Comparison of ENCODE assay signal across 14 cellular contexts in the genomic region with DNA sequence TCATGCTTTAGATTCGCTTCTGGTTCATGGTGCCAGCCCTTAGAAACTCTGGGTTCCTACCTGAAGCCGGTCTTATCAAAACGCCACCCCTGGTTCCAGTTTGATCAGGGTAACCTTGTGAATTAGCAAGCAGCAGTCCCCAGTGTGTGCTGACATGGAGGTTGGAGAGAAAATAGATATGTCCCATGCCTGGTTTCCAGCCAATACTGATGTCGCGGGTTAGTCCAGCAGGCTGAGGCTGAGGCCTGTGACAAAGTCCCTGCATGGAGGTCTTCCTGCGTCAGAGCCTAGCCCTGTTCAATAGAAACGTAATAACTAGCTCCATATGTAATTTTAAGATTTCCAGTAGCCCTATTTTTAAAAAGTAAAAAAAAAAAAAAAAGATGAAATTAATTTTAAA. TPM values are rescaled to one million over a fixed set of nuclear protein-coding genes. Genes with fewer than 3 reads are reported as not detected.
A peak's percentile ranks its signal among the peaks of the same experiment; 100 is the strongest.
DNase-seq lines count a peak whose midpoint lies in the region; ATAC-seq and TF ChIP-seq lines count a peak whose summit lies in the region.
"Had no signal": no experiment of that assay in that cellular context is flagged by ENCODE, and none has a peak within 500 bp of the region (broad histone marks: within the 10 kb centered on the region; RNA-seq: fewer than 3 reads in every experiment).

No MANE protein-coding gene starts in this region.

- peak overlapping the region; percentile 83 for H3K27ac ChIP-seq in CD4-positive, CD25-positive, alpha-beta regulatory T cell (ENCODE audit: insufficient read depth, low read length, poor library complexity, severe bottlenecking)
- no peak overlapping the region for H3K27ac ChIP-seq in thyroid gland
- H3K27ac ChIP-seq: pancreas had no signal

- H3K36me3 ChIP-seq in CD4-positive, CD25-positive, alpha-beta regulatory T cell (ENCODE audit: control insufficient read depth, insufficient read depth, low read length), result peaks cover 57% of the 10 kb centered on the region
- H3K36me3 ChIP-seq in thyroid gland, result peaks cover 12 to 33% of the 10 kb centered on the region in 2 donors

- H3K36me3 Mint-ChIP-seq in activated CD4-positive, alpha-beta T cell treated with anti-CD3 and anti-CD28 coated beads, Interleukin-2, amount 10 ng/mL, durations not matched to agents 24 days and 14 days (ENCODE audit: low read depth), result peaks cover 61% of the 10 kb centered on the region
- peaks cover 38% of the 10 kb centered on the region for H3K36me3 Mint-ChIP-seq in CD4-positive, CD25-positive, alpha-beta regulatory T cell
- H3K36me3 Mint-ChIP-seq in activated CD4-positive, alpha-beta memory T cell treated with anti-CD3 and anti-CD28 coated beads, Interleukin-2, amount 10 ng/mL, durations not matched to agents 7 days and 5 days (ENCODE audit: low read depth), result peaks cover 73% of the 10 kb centered on the region
- H3K36me3 Mint-ChIP-seq in memory B cell, result peaks cover 21% of the 10 kb centered on the region

- no peaks in the 10 kb centered on the region for H3K27me3 ChIP-seq in CD4-positive, CD25-positive, alpha-beta regulatory T cell (ENCODE audit: control insufficient read depth, insufficient read depth, low read length)
- no peaks in the 10 kb centered on the region for H3K27me3 ChIP-seq in thyroid gland
- H3K27me3 ChIP-seq: pancreas had no signal

- peaks cover 48% of the 10 kb centered on the region for H3K4me1 Mint-ChIP-seq in activated CD4-positive, alpha-beta T cell treated with anti-CD3 and anti-CD28 coated beads, Interleukin-2, amount 10 ng/mL, durations not matched to agents 24 days and 14 days
- peaks cover 34 to 53% (median 49%) of the 10 kb centered on the region in 4 donors for H3K4me1 Mint-ChIP-seq in CD4-positive, CD25-positive, alpha-beta regulatory T cell
- H3K4me1 Mint-ChIP-seq in activated CD4-positive, alpha-beta memory T cell treated with anti-CD3 and anti-CD28 coated beads, Interleukin-2, amount 10 ng/mL, durations not matched to agents 7 days and 5 days, result peaks cover 54% of the 10 kb centered on the region
- H3K4me1 Mint-ChIP-seq in memory B cell, result peaks cover 19% of the 10 kb centered on the region

- intact Hi-C loops in activated CD4-positive, alpha-beta T cell treated with anti-CD3 and anti-CD28 coated beads, Interleukin-2, amount 10 ng/mL, durations not matched to agents 24 days and 14 days (cut with micrococcal nuclease), result no loop called here
- intact Hi-C loops in thyroid gland (cut with DNase I), result no loop called here

- peak overlapping the region; percentile 46 for H3K27ac Mint-ChIP-seq in activated CD4-positive, alpha-beta T cell treated with anti-CD3 and anti-CD28 coated beads, Interleukin-2, amount 10 ng/mL, durations not matched to agents 24 days and 14 days
- H3K27ac Mint-ChIP-seq in CD4-positive, CD25-positive, alpha-beta regulatory T cell, result peak overlapping the region; percentile 43 to 94 (median 76)
- peak overlapping the region; percentile 69 for H3K27ac Mint-ChIP-seq in activated CD4-positive, alpha-beta memory T cell treated with anti-CD3 and anti-CD28 coated beads, Interleukin-2, amount 10 ng/mL, durations not matched to agents 7 days and 5 days
- peak overlapping the region; percentile 92 for H3K27ac Mint-ChIP-seq in memory B cell

- H3K4me1 ChIP-seq in CD4-positive, CD25-positive, alpha-beta regulatory T cell (ENCODE audit: control insufficient read depth, insufficient read depth, low read length, poor library complexity, severe bottlenecking), result peaks cover 35% of the 10 kb centered on the region
- H3K4me1 ChIP-seq in thyroid gland, result no peaks in the 10 kb centered on the region

- H3K9me3 Mint-ChIP-seq in activated CD4-positive, alpha-beta T cell treated with anti-CD3 and anti-CD28 coated beads, Interleukin-2, amount 10 ng/mL, durations not matched to agents 24 days and 14 days, result no peaks in the 10 kb centered on the region
- H3K9me3 Mint-ChIP-seq in CD4-positive, CD25-positive, alpha-beta regulatory T cell, result no peaks in the 10 kb centered on the region
- H3K9me3 Mint-ChIP-seq in activated CD4-positive, alpha-beta memory T cell treated with anti-CD3 and anti-CD28 coated beads, Interleukin-2, amount 10 ng/mL, durations not matched to agents 7 days and 5 days, result no peaks in the 10 kb centered on the region
- no peaks in the 10 kb centered on the region for H3K9me3 Mint-ChIP-seq in memory B cell
- H3K9me3 Mint-ChIP-seq: CD14-positive monocyte had no signal

- no peaks in the 10 kb centered on the region for H3K9me3 ChIP-seq in CD4-positive, CD25-positive, alpha-beta regulatory T cell (ENCODE audit: control insufficient read depth in 2 of 2, low read length in 2 of 2)
- H3K9me3 ChIP-seq in thyroid gland, result no peaks in the 10 kb centered on the region
- H3K9me3 ChIP-seq: pancreas, SK-N-SH had no signal

- WGBS in thyroid gland, 2 donors, result 94 to 95% methylated on average over 7 of the region's 7 CpGs

- CTCF ChIA-PET in activated CD4-positive, alpha-beta memory T cell treated with anti-CD3 and anti-CD28 coated beads, Interleukin-2, amount 10 ng/mL, durations not matched to agents 7 days and 5 days (lab: Charles Lee), result interaction anchor here (0.6 to 2.5 kb wide), 11 partner anchors 9 to 946 kb away, joined by 3 to 18 read pairs (median 4); partner anchors contain the start of gene LPIN1

- TF ChIP-seq POLR2A in thyroid gland (IDR thresholded peaks at IDR 0.05), result no peak

- DNase-seq in activated CD4-positive, alpha-beta T cell treated with anti-CD3 and anti-CD28 coated beads, Interleukin-2, amount 10 ng/mL, durations not matched to agents 24 days and 14 days, result no peak
- DNase-seq in activated CD4-positive, alpha-beta T cell treated with anti-CD3 and anti-CD28 coated beads, Interleukin-2, amount 50 U/mL, for 4 hours, result no peak
- no peak for DNase-seq in CD4-positive, CD25-positive, alpha-beta regulatory T cell
- no peak for DNase-seq in activated CD4-positive, alpha-beta memory T cell treated with anti-CD3 and anti-CD28 coated beads, Interleukin-2, amount 10 ng/mL, durations not matched to agents 7 days and 5 days
- DNase-seq in memory B cell (ENCODE audit: low spot score in 2 of 2) (no peak), CD1c-positive myeloid dendritic cell (ENCODE audit: extremely low spot score) (no peak), thyroid gland (no peak)
- DNase-seq: NCI-H1092, pancreas, PC-9, SK-N-SH, small intestine had no signal

- H3K27me3 Mint-ChIP-seq in activated CD4-positive, alpha-beta T cell treated with anti-CD3 and anti-CD28 coated beads, Interleukin-2, amount 10 ng/mL, durations not matched to agents 24 days and 14 days, result no peaks in the 10 kb centered on the region
- H3K27me3 Mint-ChIP-seq in CD4-positive, CD25-positive, alpha-beta regulatory T cell, result no peaks in the 10 kb centered on the region
- H3K27me3 Mint-ChIP-seq in activated CD4-positive, alpha-beta memory T cell treated with anti-CD3 and anti-CD28 coated beads, Interleukin-2, amount 10 ng/mL, durations not matched to agents 7 days and 5 days, result no peaks in the 10 kb centered on the region
- H3K27me3 Mint-ChIP-seq in memory B cell, result no peaks in the 10 kb centered on the region

- TF ChIP-seq CTCF in thyroid gland (IDR thresholded peaks at IDR 0.05), result no peak

- POLR2A ChIA-PET in activated CD4-positive, alpha-beta memory T cell treated with anti-CD3 and anti-CD28 coated beads, Interleukin-2, amount 10 ng/mL, durations not matched to agents 7 days and 5 days (lab: Charles Lee), result interaction anchor here (1.3 to 2.8 kb wide), 6 partner anchors 9 to 619 kb away, joined by 3 to 39 read pairs (median 6); partner anchors contain the start of genes LPIN1 and SLC66A3

- no peak overlapping the region for H3K4me3 Mint-ChIP-seq in activated CD4-positive, alpha-beta T cell treated with anti-CD3 and anti-CD28 coated beads, Interleukin-2, amount 10 ng/mL, durations not matched to agents 24 days and 14 days
- H3K4me3 Mint-ChIP-seq in CD4-positive, CD25-positive, alpha-beta regulatory T cell, result no peak overlapping the region
- no peak overlapping the region for H3K4me3 Mint-ChIP-seq in activated CD4-positive, alpha-beta memory T cell treated with anti-CD3 and anti-CD28 coated beads, Interleukin-2, amount 10 ng/mL, durations not matched to agents 7 days and 5 days
- H3K4me3 Mint-ChIP-seq in memory B cell, result no peak overlapping the region

- H3K4me3 ChIP-seq in CD4-positive, CD25-positive, alpha-beta regulatory T cell (ENCODE audit: low read depth, low read length), result no peak overlapping the region
- H3K4me3 ChIP-seq in thyroid gland (replicated peaks in 1 of 3), result no peak overlapping the region
- H3K4me3 ChIP-seq: pancreas, PC-9 had no signal

- ATAC-seq in CD4-positive, CD25-positive, alpha-beta regulatory T cell (ENCODE audit: low read depth in 2 of 2), result no peak
- no peak for ATAC-seq in memory B cell (ENCODE audit: low read depth)
- ATAC-seq in HG02885 (IDR thresholded peaks at IDR 0.05; ENCODE audit: poor library complexity, unreplicated experiment), result no peak
- ATAC-seq: pancreas had no signal

RNA-seq across cellular contexts. Expression of gene LPIN1, which starts 28.2 kb away (rescaled TPM):
- total RNA-seq in activated CD4-positive, alpha-beta T cell treated with anti-CD3 and anti-CD28 coated beads, Interleukin-2, amount 10 ng/mL, durations not matched to agents 24 days and 14 days, result 46.3 and 52.3 TPM in 2 replicates
- total RNA-seq in CD4-positive, CD25-positive, alpha-beta regulatory T cell, result 94.9 TPM
- polyA plus RNA-seq in CD4-positive, CD25-positive, alpha-beta regulatory T cell, result 10 to 100 TPM; 20.3 to 27.0 (median 24.4) TPM
- 10 to 100 TPM; 54.0 to 57.8 TPM for total RNA-seq in activated CD4-positive, alpha-beta memory T cell treated with anti-CD3 and anti-CD28 coated beads, Interleukin-2, amount 10 ng/mL, durations not matched to agents 7 days and 5 days
- 10 to 100 TPM; 28.7 to 47.0 (median 39.6) TPM for total RNA-seq in thyroid gland
